Comparison of ENCODE assay signal across 21 cellular contexts in genomic region chr9:81833563-81834345, GRCh38.
DNase-seq lines count a peak whose midpoint lies in the region; ATAC-seq and TF ChIP-seq lines count a peak whose summit lies in the region.
"Had no signal": no experiment of that assay in that cellular context is flagged by ENCODE, and none has a peak within 500 bp of the region (broad histone marks: within the 10 kb centered on the region; RNA-seq: fewer than 3 reads in every experiment).

No MANE protein-coding gene starts in this region.

- no peaks in the 10 kb centered on the region for H3K27me3 ChIP-seq in gastroesophageal sphincter
- H3K27me3 ChIP-seq: BLaER1, suprapubic skin had no signal

- no peak overlapping the region for H3K27ac Mint-ChIP-seq in chondrocyte (ENCODE audit: unreplicated experiment)
- H3K27ac Mint-ChIP-seq: activated CD4-positive, alpha-beta memory T cell treated with anti-CD3 and anti-CD28 coated beads, Interleukin-2, amount 10 ng/mL, durations not matched to agents 7 days and 5 days; activated naive CD8-positive, alpha-beta T cell treated with anti-CD3 and anti-CD28 coated beads, Interleukin-2, amount 50 U/mL, for 24 hours; progenitor cell of endocrine pancreas had no signal

- H3K4me1 Mint-ChIP-seq in chondrocyte (ENCODE audit: low read depth), result no peaks in the 10 kb centered on the region
- H3K4me1 Mint-ChIP-seq: activated CD4-positive, alpha-beta memory T cell treated with anti-CD3 and anti-CD28 coated beads, Interleukin-2, amount 10 ng/mL, durations not matched to agents 7 days and 5 days; activated naive CD8-positive, alpha-beta T cell treated with anti-CD3 and anti-CD28 coated beads, Interleukin-2, amount 50 U/mL, for 24 hours had no signal

- peaks cover 0 to 27% (median 3%) of the 10 kb centered on the region in 3 donors for H3K4me1 ChIP-seq in gastroesophageal sphincter
- H3K4me1 ChIP-seq: BLaER1, left ventricle myocardium inferior, suprapubic skin had no signal

- H3K9me3 ChIP-seq in gastroesophageal sphincter, result no peaks in the 10 kb centered on the region
- H3K9me3 ChIP-seq: BLaER1, left ventricle myocardium inferior, suprapubic skin had no signal

- H3K27me3 Mint-ChIP-seq in chondrocyte (ENCODE audit: low read depth), result no peaks in the 10 kb centered on the region
- H3K27me3 Mint-ChIP-seq: activated CD4-positive, alpha-beta memory T cell treated with anti-CD3 and anti-CD28 coated beads, Interleukin-2, amount 10 ng/mL, durations not matched to agents 7 days and 5 days; activated naive CD8-positive, alpha-beta T cell treated with anti-CD3 and anti-CD28 coated beads, Interleukin-2, amount 50 U/mL, for 24 hours had no signal

- H3K9me3 Mint-ChIP-seq in chondrocyte (ENCODE audit: low read depth), result no peaks in the 10 kb centered on the region
- H3K9me3 Mint-ChIP-seq: activated CD4-positive, alpha-beta memory T cell treated with anti-CD3 and anti-CD28 coated beads, Interleukin-2, amount 10 ng/mL, durations not matched to agents 7 days and 5 days; activated naive CD8-positive, alpha-beta T cell treated with anti-CD3 and anti-CD28 coated beads, Interleukin-2, amount 50 U/mL, for 24 hours had no signal

- DNase-seq in amniotic epithelial cell (ENCODE audit: low read depth) (peak; percentile 49), renal cortical epithelial cell (ENCODE audit: low read depth) (peak; percentile 91), chondrocyte (ENCODE audit: low spot score) (no peak)
- no peak for DNase-seq in activated CD4-positive, alpha-beta T cell treated with anti-CD3 and anti-CD28 coated beads, Interleukin-2, amount 50 U/mL, for 1 hour
- no peak for DNase-seq in stimulated activated CD4-positive, alpha-beta T cell treated with anti-CD3 and anti-CD28 coated beads, Interleukin-2, amount 100 ng/mL, for 24 hours
- DNase-seq: activated CD4-positive, alpha-beta memory T cell treated with anti-CD3 and anti-CD28 coated beads, Interleukin-2, amount 10 ng/mL, durations not matched to agents 7 days and 5 days; activated naive CD8-positive, alpha-beta T cell treated with anti-CD3 and anti-CD28 coated beads, Interleukin-2, amount 50 U/mL, for 24 hours; activated T-cell treated with anti-CD3 and anti-CD28 coated beads, Interleukin-2, amount 50 U/mL, for 48 hours; DMS153; left ventricle myocardium inferior; naive thymus-derived CD8-positive, alpha-beta T cell; NCI-H1694 treated with DMSO at 0.1 percent for 48 hours; NCI-H524 treated with DMSO at 0.1 percent for 48 hours; OCI-M1; stimulated activated CD4-positive, alpha-beta T cell treated with anti-CD3 and anti-CD28 coated beads, Interleukin-15, amount 100 ng/mL, for 24 hours had no signal

- no peak overlapping the region for H3K4me3 Mint-ChIP-seq in chondrocyte (ENCODE audit: unreplicated experiment)
- H3K4me3 Mint-ChIP-seq: activated CD4-positive, alpha-beta memory T cell treated with anti-CD3 and anti-CD28 coated beads, Interleukin-2, amount 10 ng/mL, durations not matched to agents 7 days and 5 days; activated naive CD8-positive, alpha-beta T cell treated with anti-CD3 and anti-CD28 coated beads, Interleukin-2, amount 50 U/mL, for 24 hours; naive thymus-derived CD8-positive, alpha-beta T cell had no signal

- no peaks in the 10 kb centered on the region for H3K36me3 Mint-ChIP-seq in chondrocyte (ENCODE audit: low read depth)
- H3K36me3 Mint-ChIP-seq: naive thymus-derived CD8-positive, alpha-beta T cell had no signal

- 51 to 82% methylated on average over 5 to 9 of the region's 9 CpGs for WGBS in gastroesophageal sphincter (ENCODE audit: low coverage in 1 of 2), 2 donors

- no peak for TF ChIP-seq POLR2A in gastroesophageal sphincter (IDR thresholded peaks at IDR 0.05)

- peak; percentile 87 for ATAC-seq in GM18867 (IDR thresholded peaks at IDR 0.05; ENCODE audit: unreplicated experiment)
- ATAC-seq in gastroesophageal sphincter, result no peak
- no peak for ATAC-seq in HG03565 (IDR thresholded peaks at IDR 0.05; ENCODE audit: unreplicated experiment)
- ATAC-seq: activated naive CD8-positive, alpha-beta T cell treated with anti-CD3 and anti-CD28 coated beads, Interleukin-2, amount 50 U/mL, for 24 hours; naive thymus-derived CD8-positive, alpha-beta T cell had no signal

- no peaks in the 10 kb centered on the region for H3K36me3 ChIP-seq in gastroesophageal sphincter
- H3K36me3 ChIP-seq: BLaER1, left ventricle myocardium inferior, suprapubic skin had no signal

- TF ChIP-seq CTCF in gastroesophageal sphincter (IDR thresholded peaks at IDR 0.05), result no peak
- TF ChIP-seq CTCF in chondrocyte (IDR thresholded peaks at IDR 0.05), result no peak

- no peak for TF ChIP-seq EP300 in gastroesophageal sphincter (IDR thresholded peaks at IDR 0.05)

- peak overlapping the region in 3 of 4 donors; percentile 37 to 57 (median 55) for H3K27ac ChIP-seq in gastroesophageal sphincter
- H3K27ac ChIP-seq: BLaER1, left ventricle myocardium inferior, suprapubic skin had no signal

- no peak overlapping the region for H3K4me3 ChIP-seq in gastroesophageal sphincter
- H3K4me3 ChIP-seq: BLaER1, left ventricle myocardium inferior, suprapubic skin had no signal

Comparison
In these comparisons a context has a peak if more than half of its experiments do, and no peak if none do; other contexts are left out.
1. DNase-seq: peak in amniotic epithelial cell (single experiment) and renal cortical epithelial cell (single experiment); none in activated CD4-positive, alpha-beta T cell treated with anti-CD3 and anti-CD28 coated beads, Interleukin-2, amount 50 U/mL, for 1 hour (single experiment), stimulated activated CD4-positive, alpha-beta T cell treated with anti-CD3 and anti-CD28 coated beads, Interleukin-2, amount 100 ng/mL, for 24 hours (0 of 2) and chondrocyte (single experiment).